In genomic region chr1:37485902-37486679, GRCh38 we compare ENCODE assay signal across 12 cellular contexts. TPM values are rescaled to one million over a fixed set of nuclear protein-coding genes. Genes with fewer than 3 reads are reported as not detected.
DNase-seq lines count a peak whose midpoint lies in the region; ATAC-seq, FAIRE-seq and TF ChIP-seq lines count a peak whose summit lies in the region.
"Had no signal": no experiment of that assay in that cellular context is flagged by ENCODE, and none has a peak within 500 bp of the region (broad histone marks: within the 10 kb centered on the region; RNA-seq: fewer than 3 reads in every experiment).

No MANE protein-coding gene starts in this region.

- no peak overlapping the region for H2AFZ ChIP-seq in keratinocyte (ENCODE audit: control insufficient read depth, low read length)

- no peaks in the 10 kb centered on the region for H3K27me3 Mint-ChIP-seq in activated naive CD8-positive, alpha-beta T cell treated with anti-CD3 and anti-CD28 coated beads, Interleukin-2, amount 10 ng/mL, durations not matched to agents 7 days and 5 days

- peaks cover 8% of the 10 kb centered on the region for H3K9me1 ChIP-seq in keratinocyte (ENCODE audit: control insufficient read depth, extremely low read depth, insufficient read depth, low read length)

- H3K27ac ChIP-seq in keratinocyte (ENCODE audit: control insufficient read depth, insufficient read depth, low read length) (peak overlapping the region; percentile 50), stomach smooth muscle (ENCODE audit: low read length) (peak overlapping the region; percentile 37)

- H3K4me1 ChIP-seq in keratinocyte (ENCODE audit: control insufficient read depth, extremely low read depth, insufficient read depth, low read length) (peaks cover 46% of the 10 kb centered on the region), stomach smooth muscle (ENCODE audit: control insufficient read depth, insufficient read depth, low read length) (peaks cover 29% of the 10 kb centered on the region)

- POLR2A ChIA-PET in activated naive CD8-positive, alpha-beta T cell treated with anti-CD3 and anti-CD28 coated beads, Interleukin-2, amount 10 ng/mL, durations not matched to agents 7 days and 5 days (lab: Charles Lee) = interaction anchor here (0.7 to 4.9 kb wide), 5 partner anchors 12 to 31 kb away, joined by 5 to 71 read pairs (median 13); partner anchors contain the start of genes MEAF6 and ZC3H12A

- DNase-seq in NCI-H524 (lab: John Stamatoyannopoulos, UW) (peak; percentile 71 to 79), NCI-H524 treated with DMSO at 0.1 percent for 48 hours (lab: John Stamatoyannopoulos, UW) (no peak), keratinocyte (ENCODE audit: low read depth, low spot score) (no peak), A172 (ENCODE audit: low spot score) (no peak), SW480 (ENCODE audit: low spot score) (no peak)
- no peak for DNase-seq in activated naive CD8-positive, alpha-beta T cell treated with anti-CD3 and anti-CD28 coated beads, Interleukin-2, amount 10 ng/mL, durations not matched to agents 7 days and 5 days
- DNase-seq: anterior cingulate cortex, NCI-H1048, T-helper 2 cell had no signal

- H3K79me2 ChIP-seq in keratinocyte (ENCODE audit: control insufficient read depth, insufficient read depth, low read length) = peaks cover 15% of the 10 kb centered on the region

- no peak for ATAC-seq in activated naive CD8-positive, alpha-beta T cell treated with anti-CD3 and anti-CD28 coated beads, Interleukin-2, amount 10 ng/mL, durations not matched to agents 7 days and 5 days (ENCODE audit: low read depth)
- no peak for ATAC-seq in GM21619 (IDR thresholded peaks at IDR 0.05; ENCODE audit: unreplicated experiment)

- peak overlapping the region; percentile 2 for H3K9ac ChIP-seq in keratinocyte (ENCODE audit: control insufficient read depth, extremely low read depth, insufficient read depth, low read length)
- H3K9ac ChIP-seq in stomach smooth muscle (ENCODE audit: low read length in 2 of 2) = peak overlapping the region in 1 of 2 donors; percentile 36

- H3K4me3 ChIP-seq in keratinocyte (ENCODE audit: control insufficient read depth in 2 of 3, extremely low read depth in 1 of 3, insufficient read depth in 2 of 3, low read depth in 1 of 3, low read length in 3 of 3) = no peak overlapping the region
- no peak overlapping the region for H3K4me3 ChIP-seq in stomach smooth muscle (ENCODE audit: low read length in 2 of 2)

- H3K9me3 Mint-ChIP-seq in activated naive CD8-positive, alpha-beta T cell treated with anti-CD3 and anti-CD28 coated beads, Interleukin-2, amount 10 ng/mL, durations not matched to agents 7 days and 5 days = no peaks in the 10 kb centered on the region

- H3K27me3 ChIP-seq in keratinocyte (ENCODE audit: control insufficient read depth, extremely low read depth, insufficient read depth, low read length) (no peaks in the 10 kb centered on the region), stomach smooth muscle (ENCODE audit: control insufficient read depth in 1 of 2, insufficient read depth in 2 of 2, low read length in 2 of 2) (no peaks in the 10 kb centered on the region)

- H3K4me2 ChIP-seq in keratinocyte (ENCODE audit: control insufficient read depth, extremely low read depth, insufficient read depth, low read depth, low read length) = no peak overlapping the region

- peaks cover 22% of the 10 kb centered on the region for H4K20me1 ChIP-seq in keratinocyte (ENCODE audit: control insufficient read depth, extremely low read depth, insufficient read depth, low read length)

- H3K36me3 ChIP-seq in keratinocyte (ENCODE audit: control insufficient read depth in 2 of 2, extremely low read depth in 1 of 2, insufficient read depth in 2 of 2, low read length in 2 of 2) = peaks cover 29 to 31% of the 10 kb centered on the region in 2 experiments
- H3K36me3 ChIP-seq in stomach smooth muscle (ENCODE audit: control insufficient read depth in 2 of 2, insufficient read depth in 2 of 2, low read length in 2 of 2) = peaks cover 36 to 43% of the 10 kb centered on the region in 2 donors

- H3K36me3 Mint-ChIP-seq in activated naive CD8-positive, alpha-beta T cell treated with anti-CD3 and anti-CD28 coated beads, Interleukin-2, amount 10 ng/mL, durations not matched to agents 7 days and 5 days = peaks cover 12% of the 10 kb centered on the region

- FAIRE-seq in keratinocyte (lab: Jason Lieb, UNC) = no peak
- FAIRE-seq: A204.1 had no signal

- no peak overlapping the region for H3K4me3 Mint-ChIP-seq in activated naive CD8-positive, alpha-beta T cell treated with anti-CD3 and anti-CD28 coated beads, Interleukin-2, amount 10 ng/mL, durations not matched to agents 7 days and 5 days

- H3K4me1 Mint-ChIP-seq in activated naive CD8-positive, alpha-beta T cell treated with anti-CD3 and anti-CD28 coated beads, Interleukin-2, amount 10 ng/mL, durations not matched to agents 7 days and 5 days = peaks cover 15% of the 10 kb centered on the region

- peak overlapping the region; percentile 30 for H3K27ac Mint-ChIP-seq in activated naive CD8-positive, alpha-beta T cell treated with anti-CD3 and anti-CD28 coated beads, Interleukin-2, amount 10 ng/mL, durations not matched to agents 7 days and 5 days

- dilution Hi-C loops in keratinocyte (cut with MboI; ENCODE audit: extremely low pct_ligation_motif_present, low sequenced_read_pairs) = no loop called here

- H3K9me3 ChIP-seq in keratinocyte (ENCODE audit: control insufficient read depth, low read depth, low read length) = no peaks in the 10 kb centered on the region
- H3K9me3 ChIP-seq in stomach smooth muscle (ENCODE audit: control insufficient read depth in 2 of 2, low read length in 2 of 2) = no peaks in the 10 kb centered on the region

- no peak for TF ChIP-seq CTCF in keratinocyte (optimal IDR thresholded peaks at IDR 0.05 in 1 of 3, IDR thresholded peaks at IDR 0.05 in 1 of 3, conservative IDR thresholded peaks at IDR 0.05 in 1 of 3; ENCODE audit: extremely low read depth in 1 of 3, insufficient read depth in 2 of 3, low read length in 3 of 3)

RNA-seq across cellular contexts. Expression of gene ZC3H12A, which starts 11.7 kb away (rescaled TPM):
- total RNA-seq in activated naive CD8-positive, alpha-beta T cell treated with anti-CD3 and anti-CD28 coated beads, Interleukin-2, amount 10 ng/mL, durations not matched to agents 7 days and 5 days = 10 to 100 TPM; 31.0 to 34.6 TPM
- 17.5 to 55.5 TPM (median 24.4 TPM) in 3 replicates for polyA plus RNA-seq in keratinocyte
- polyA plus RNA-seq in keratinocyte (2011; ENCODE audit: low read depth) = 6.5 TPM
- 13.2 and 25.4 TPM in 2 replicates for polyA plus RNA-seq in keratinocyte (2011; cell fraction: cytosol; rRNA removed)
- polyA plus RNA-seq in keratinocyte (2011; cell fraction: nucleus; rRNA removed) = 80.2 and 112 TPM in 2 replicates
- 12.7 and 22.0 TPM in 2 replicates for polyA plus RNA-seq in keratinocyte (2012; ENCODE audit: low replicate concordance)
- 20.3 to 30.9 TPM (median 21.1 TPM) in 3 replicates for polyA minus RNA-seq in keratinocyte
- polyA minus RNA-seq in keratinocyte (2011; cell fraction: cytosol; rRNA and poly(A)+ RNA removed) = 23.2 TPM
- polyA minus RNA-seq in keratinocyte (2011; cell fraction: nucleus; rRNA and poly(A)+ RNA removed) = 45.8 and 47.0 TPM in 2 replicates
- total RNA-seq in A172 (2014; rRNA removed; shearing (Covaris generic)) = 5.8 and 7.1 TPM in 2 replicates

RNA-seq across cellular contexts. Expression of gene MEAF6, which starts 28.5 kb away (rescaled TPM):
- total RNA-seq in activated naive CD8-positive, alpha-beta T cell treated with anti-CD3 and anti-CD28 coated beads, Interleukin-2, amount 10 ng/mL, durations not matched to agents 7 days and 5 days = 10 to 100 TPM; 73.8 to 80.6 TPM
- polyA plus RNA-seq in keratinocyte = 38.9 to 51.9 TPM (median 49.3 TPM) in 3 replicates
- polyA plus RNA-seq in keratinocyte (2011; ENCODE audit: low read depth) = 134 TPM
- 44.0 and 69.9 TPM in 2 replicates for polyA plus RNA-seq in keratinocyte (2011; cell fraction: cytosol; rRNA removed)
- polyA plus RNA-seq in keratinocyte (2011; cell fraction: nucleus; rRNA removed) = 38.9 and 49.7 TPM in 2 replicates
- 40.6 and 65.0 TPM in 2 replicates for polyA plus RNA-seq in keratinocyte (2012; ENCODE audit: low replicate concordance)
- polyA minus RNA-seq in keratinocyte = 6.8 to 22.2 TPM (median 15.4 TPM) in 3 replicates
- 25.9 TPM for polyA minus RNA-seq in keratinocyte (2011; cell fraction: cytosol; rRNA and poly(A)+ RNA removed)
- 12.2 and 14.7 TPM in 2 replicates for polyA minus RNA-seq in keratinocyte (2011; cell fraction: nucleus; rRNA and poly(A)+ RNA removed)
- total RNA-seq in A172 (2014; rRNA removed; shearing (Covaris generic)) = 68.5 and 83.0 TPM in 2 replicates

Comparison
In these comparisons a context has a peak if more than half of its experiments do, and no peak if none do; other contexts are left out.
1. DNase-seq: peak in NCI-H524 (2 of 2); none in NCI-H524 treated with DMSO at 0.1 percent for 48 hours (single experiment), activated naive CD8-positive, alpha-beta T cell treated with anti-CD3 and anti-CD28 coated beads, Interleukin-2, amount 10 ng/mL, durations not matched to agents 7 days and 5 days (single experiment), keratinocyte (single experiment), A172 (single experiment) and SW480 (single experiment).